2 cellular contexts compared by ENCODE assay signal in genomic region chr15:98844261-98844660, GRCh38.
TF ChIP-seq lines count a peak whose summit lies in the region.

No MANE protein-coding gene starts in this region.

TF ChIP-seq in SK-N-SH treated with all-trans-retinoic acid at 6 μM for 48 hours, 23 proteins besides CTCF, POLR2A, EP300 and RAD21 (continued from another document):
- no peak for TF ChIP-seq CREB5 (CRISPR knock-in tag; IDR thresholded peaks at IDR 0.05; ENCODE audit: low read depth)

TF ChIP-seq in GM23338, 12 proteins besides CTCF, POLR2A, EP300 and RAD21 (continued from another document):
- no peak for TF ChIP-seq ZNF462 (CRISPR knock-in tag; IDR thresholded peaks at IDR 0.05)
- no peak for TF ChIP-seq POLR2AphosphoS5 (IDR thresholded peaks at IDR 0.05; ENCODE audit: low read depth)
- TF ChIP-seq NANOG (IDR thresholded peaks at IDR 0.05; ENCODE audit: borderline replicate concordance): no peak
- no peak for TF ChIP-seq ETS1 (IDR thresholded peaks at IDR 0.05)
- no peak for TF ChIP-seq EZH2phosphoT487 (IDR thresholded peaks at IDR 0.05; ENCODE audit: unreplicated experiment)
- no peak for TF ChIP-seq EZH2 (IDR thresholded peaks at IDR 0.05; ENCODE audit: low read depth, unreplicated experiment)
- no peak for TF ChIP-seq JUNB (IDR thresholded peaks at IDR 0.05; ENCODE audit: unreplicated experiment)
- TF ChIP-seq ZNF331 (CRISPR knock-in tag; IDR thresholded peaks at IDR 0.05; ENCODE audit: low read depth): no peak
- no peak for TF ChIP-seq STAT1 (IDR thresholded peaks at IDR 0.05; ENCODE audit: unreplicated experiment)
- no peak for TF ChIP-seq CREB1 (CRISPR knock-in tag; IDR thresholded peaks at IDR 0.05; ENCODE audit: low read depth)
TF ChIP-seq in GM23338: peak in this region for 0.
